ENCODE assay signal across 12 cellular contexts in the genomic region with DNA sequence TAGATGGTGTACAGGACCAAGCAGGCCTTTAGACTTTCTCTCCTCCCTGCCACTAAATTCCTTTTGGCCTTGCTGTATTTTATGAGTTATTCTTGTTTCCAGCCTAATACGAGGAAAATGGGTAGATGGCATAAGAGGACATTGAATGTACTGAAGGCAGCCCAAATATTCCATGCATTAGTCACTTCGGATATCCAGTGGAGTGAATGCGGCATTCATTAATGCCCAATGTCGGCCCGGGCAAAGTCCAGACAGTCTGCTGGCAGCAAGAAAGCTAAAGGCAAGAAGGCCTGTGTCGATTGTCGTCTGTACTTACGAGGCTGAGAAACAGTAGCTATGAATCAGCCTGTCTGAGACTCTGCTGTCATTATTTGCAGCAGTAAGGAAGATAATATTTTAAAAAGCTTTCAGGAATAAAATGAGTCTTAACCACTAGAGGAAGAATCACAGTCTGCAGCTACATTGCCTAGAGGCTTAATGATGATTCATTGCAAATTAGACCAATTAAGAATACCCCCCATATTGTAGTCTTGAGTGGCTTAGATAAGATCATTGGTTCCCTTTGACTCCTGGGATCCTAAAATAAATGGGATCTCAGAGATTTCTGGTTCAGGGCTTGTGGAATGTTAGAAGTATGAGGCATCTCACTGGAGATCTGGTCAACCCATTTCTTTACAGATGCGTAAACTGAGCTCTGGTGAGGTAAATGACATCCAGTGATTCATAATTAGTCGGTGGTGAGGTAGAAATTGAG.
DNase-seq lines count a peak whose midpoint lies in the region; ATAC-seq and TF ChIP-seq lines count a peak whose summit lies in the region.
"Had no signal": no experiment of that assay in that cellular context is flagged by ENCODE, and none has a peak within 500 bp of the region (broad histone marks: within the 10 kb centered on the region; RNA-seq: fewer than 3 reads in every experiment).

No MANE protein-coding gene starts in this region.

- ATAC-seq in upper lobe of right lung (no peak), GM21528 (IDR thresholded peaks at IDR 0.05; ENCODE audit: low FRiP score, unreplicated experiment) (no peak)
- ATAC-seq: effector memory CD8-positive, alpha-beta T cell had no signal

- POLR2A ChIA-PET in RWPE1 (lab: Yijun Ruan, JAX; ENCODE audit: low non-redundant PET) = no interaction called here

- peak; percentile 54 for DNase-seq in GM04503 (ENCODE audit: low read depth)
- DNase-seq in RWPE1 (ENCODE audit: low spot score) = peak; percentile 77
- no peak for DNase-seq in esophagus squamous epithelium (lab: John Stamatoyannopoulos, UW)
- DNase-seq in retinal pigment epithelial cell (ENCODE audit: low read depth) = peak; percentile 96
- DNase-seq in upper lobe of right lung = no peak
- DNase-seq in HCEC 1CT = no peak
- DNase-seq in activated naive CD4-positive, alpha-beta T cell treated with Interleukin-2 at 50 U/mL for 16 hours = no peak
- DNase-seq: activated CD4-positive, alpha-beta T cell treated with anti-CD3 and anti-CD28 coated beads, Interleukin-2, amount 50 U/mL, for 1 hour; effector memory CD8-positive, alpha-beta T cell; SJCRH30; stimulated activated CD4-positive, alpha-beta T cell treated with anti-CD3 and anti-CD28 coated beads, Interleukin-4, amount 100 ng/mL, for 1 hour had no signal

- TF ChIP-seq CTCF in RWPE1 (conservative IDR thresholded peaks at IDR 0.05; ENCODE audit: low read depth) (no peak), esophagus squamous epithelium (IDR thresholded peaks at IDR 0.05) (peak in 1 of 6 experiments; percentile 6), retinal pigment epithelial cell (conservative IDR thresholded peaks at IDR 0.05; ENCODE audit: low read depth, low read length) (peak; percentile 9), upper lobe of right lung (IDR thresholded peaks at IDR 0.05) (no peak)

- TF ChIP-seq POLR2A in esophagus squamous epithelium (IDR thresholded peaks at IDR 0.05) = no peak

- H3K9me3 ChIP-seq in esophagus squamous epithelium = no peaks in the 10 kb centered on the region
- H3K9me3 ChIP-seq in upper lobe of right lung = no peaks in the 10 kb centered on the region
- H3K9me3 ChIP-seq: SJCRH30 had no signal

- H3K4me1 ChIP-seq in esophagus squamous epithelium = peaks cover 0 to 47% (median 17%) of the 10 kb centered on the region in 3 donors
- H3K4me1 ChIP-seq in upper lobe of right lung = no peaks in the 10 kb centered on the region
- H3K4me1 ChIP-seq: SJCRH30 had no signal

- H3K27ac ChIP-seq in RWPE1 (peak overlapping the region; percentile 66; the same call in 1 of the 2 replicates), esophagus squamous epithelium (peak overlapping the region in 3 of 4 donors; percentile 6 to 36 (median 18)), upper lobe of right lung (no peak overlapping the region)
- H3K27ac ChIP-seq: SJCRH30 had no signal

- CTCF ChIA-PET in RWPE1 (lab: Yijun Ruan, JAX) = interaction anchor here (1.4 kb wide), 1 partner anchor 537 kb away, joined by 3 read pairs; no protein-coding TSS in a partner anchor

- intact Hi-C loops in esophagus squamous epithelium (cut with DNase I) = loop anchor here (10.0 kb wide), 1 partner anchor 533 kb away; the partner anchor contains the start of gene JAG1
- intact Hi-C loops in upper lobe of right lung (cut with DNase I) = no loop called here

- 23 to 52% methylated on average over 7 to 10 of the region's 10 CpGs for WGBS in esophagus squamous epithelium, 2 donors

- no peaks in the 10 kb centered on the region for H3K36me3 ChIP-seq in esophagus squamous epithelium
- no peaks in the 10 kb centered on the region for H3K36me3 ChIP-seq in upper lobe of right lung
- H3K36me3 ChIP-seq: SJCRH30 had no signal

- no peak overlapping the region for H3K4me3 ChIP-seq in esophagus squamous epithelium
- no peak overlapping the region for H3K4me3 ChIP-seq in retinal pigment epithelial cell (ENCODE audit: low read length)
- no peak overlapping the region for H3K4me3 ChIP-seq in upper lobe of right lung
- H3K4me3 ChIP-seq: SJCRH30 had no signal

- H3K27me3 ChIP-seq in esophagus squamous epithelium (no peaks in the 10 kb centered on the region), upper lobe of right lung (no peaks in the 10 kb centered on the region)
- H3K27me3 ChIP-seq: SJCRH30 had no signal

Comparison
In these comparisons a context has a peak if more than half of its experiments do, and no peak if none do; other contexts are left out.
1. DNase-seq: peak in GM04503 (single experiment), RWPE1 (single experiment) and retinal pigment epithelial cell (single experiment); none in esophagus squamous epithelium (single experiment), upper lobe of right lung (single experiment), HCEC 1CT (single experiment) and activated naive CD4-positive, alpha-beta T cell treated with Interleukin-2 at 50 U/mL for 16 hours (single experiment).